In genomic region chr7:128235469-128235868, GRCh38 we compare ENCODE assay signal across 21 cellular contexts. TPM values are rescaled to one million over a fixed set of nuclear protein-coding genes. Genes with fewer than 3 reads are reported as not detected.
DNase-seq lines count a peak whose midpoint lies in the region; ATAC-seq and TF ChIP-seq lines count a peak whose summit lies in the region.
"Had no signal": no experiment of that assay in that cellular context is flagged by ENCODE, and none has a peak within 500 bp of the region (broad histone marks: within the 10 kb centered on the region; RNA-seq: fewer than 3 reads in every experiment).

No MANE protein-coding gene starts in this region.

- H3K4me1 ChIP-seq in endodermal cell (ENCODE audit: control insufficient read depth, insufficient read depth, low read length) = peaks cover 3% of the 10 kb centered on the region

- H3K27ac ChIP-seq in endodermal cell (ENCODE audit: low read depth, low read length) = no peak overlapping the region
- H3K27ac ChIP-seq: KMS-11, PC-9 had no signal

- peaks cover 7% of the 10 kb centered on the region for H3K36me3 Mint-ChIP-seq in activated naive CD8-positive, alpha-beta T cell treated with anti-CD3 and anti-CD28 coated beads, Interleukin-2, amount 10 ng/mL, durations not matched to agents 7 days and 5 days
- no peaks in the 10 kb centered on the region for H3K36me3 Mint-ChIP-seq in activated naive CD8-positive, alpha-beta T cell treated with anti-CD3 and anti-CD28 coated beads for 36 hours
- H3K36me3 Mint-ChIP-seq in endodermal cell (ENCODE audit: low read depth) = no peaks in the 10 kb centered on the region

- peaks cover 33% of the 10 kb centered on the region for H3K9me3 ChIP-seq in endodermal cell (ENCODE audit: control insufficient read depth, low read length)

- intact Hi-C loops in sciatic nerve (cut with DNase I) = no loop called here

- POLR2A ChIA-PET in activated naive CD8-positive, alpha-beta T cell treated with anti-CD3 and anti-CD28 coated beads, Interleukin-2, amount 10 ng/mL, durations not matched to agents 7 days and 5 days (lab: Charles Lee) = no interaction called here

- no peak overlapping the region for H3K9ac ChIP-seq in endodermal cell (ENCODE audit: extremely low read depth, low read length, poor library complexity, severe bottlenecking)
- H3K9ac ChIP-seq: KMS-11 had no signal

- H3K4me3 Mint-ChIP-seq in activated naive CD8-positive, alpha-beta T cell treated with anti-CD3 and anti-CD28 coated beads, Interleukin-2, amount 10 ng/mL, durations not matched to agents 7 days and 5 days = no peak overlapping the region
- H3K4me3 Mint-ChIP-seq in activated naive CD8-positive, alpha-beta T cell treated with anti-CD3 and anti-CD28 coated beads for 36 hours = no peak overlapping the region
- no peak overlapping the region for H3K4me3 Mint-ChIP-seq in endodermal cell
- H3K4me3 Mint-ChIP-seq: CD4-positive, alpha-beta T cell had no signal

- DNase-seq in activated naive CD8-positive, alpha-beta T cell treated with anti-CD3 and anti-CD28 coated beads, Interleukin-2, amount 10 ng/mL, durations not matched to agents 7 days and 5 days = no peak
- DNase-seq in activated naive CD8-positive, alpha-beta T cell treated with anti-CD3 and anti-CD28 coated beads for 36 hours = no peak
- peak; percentile 23 for DNase-seq in NCI-H446 treated with DMSO at 0.1 percent for 48 hours (lab: John Stamatoyannopoulos, UW)
- peak; percentile 80 for DNase-seq in endodermal cell
- DNase-seq in sciatic nerve (ENCODE audit: low spot score) = no peak
- no peak for DNase-seq in OCI-M1 (lab: John Stamatoyannopoulos, UW)
- no peak for DNase-seq in T1000 (lab: John Stamatoyannopoulos, UW)
- DNase-seq in NCI-H1436 (lab: John Stamatoyannopoulos, UW) = no peak
- DNase-seq: Calu3; CD4-positive, alpha-beta T cell; GF-D8; NCI-H1092; NCI-H187 treated with DMSO at 0.1 percent for 48 hours; NCI-H2171; NCI-H510A treated with DMSO at 0.1 percent for 48 hours; NK-92 treated with Interleukin-12 subunit alpha and Interleukin-12 subunit beta, amount 100 ng/mL, for 24 hours; PC-9 had no signal

- peak; percentile 15 for TF ChIP-seq CTCF in endodermal cell (conservative IDR thresholded peaks at IDR 0.05)

- H3K4me1 Mint-ChIP-seq in activated naive CD8-positive, alpha-beta T cell treated with anti-CD3 and anti-CD28 coated beads, Interleukin-2, amount 10 ng/mL, durations not matched to agents 7 days and 5 days = peaks cover 11% of the 10 kb centered on the region
- peaks cover 8% of the 10 kb centered on the region for H3K4me1 Mint-ChIP-seq in activated naive CD8-positive, alpha-beta T cell treated with anti-CD3 and anti-CD28 coated beads for 36 hours
- H3K4me1 Mint-ChIP-seq in endodermal cell = peaks cover 15% of the 10 kb centered on the region

- 66 to 89% methylated on average over 2 to 7 of the region's 7 CpGs for WGBS in endodermal cell (ENCODE audit: insufficient coverage in 1 of 2, insufficient read length in 1 of 2), 2 experiments

- peak overlapping the region; percentile 9 for H3K27ac Mint-ChIP-seq in activated naive CD8-positive, alpha-beta T cell treated with anti-CD3 and anti-CD28 coated beads, Interleukin-2, amount 10 ng/mL, durations not matched to agents 7 days and 5 days
- no peak overlapping the region for H3K27ac Mint-ChIP-seq in activated naive CD8-positive, alpha-beta T cell treated with anti-CD3 and anti-CD28 coated beads for 36 hours
- H3K27ac Mint-ChIP-seq in endodermal cell = no peak overlapping the region
- H3K27ac Mint-ChIP-seq: CD4-positive, alpha-beta T cell had no signal

- peaks cover 22% of the 10 kb centered on the region for H3K27me3 ChIP-seq in endodermal cell (ENCODE audit: control insufficient read depth, insufficient read depth, low read length, poor library complexity, severe bottlenecking)

- H3K9me3 Mint-ChIP-seq in activated naive CD8-positive, alpha-beta T cell treated with anti-CD3 and anti-CD28 coated beads, Interleukin-2, amount 10 ng/mL, durations not matched to agents 7 days and 5 days = peaks cover 15% of the 10 kb centered on the region
- H3K9me3 Mint-ChIP-seq in activated naive CD8-positive, alpha-beta T cell treated with anti-CD3 and anti-CD28 coated beads for 36 hours = peaks cover 9% of the 10 kb centered on the region
- peaks cover 29% of the 10 kb centered on the region for H3K9me3 Mint-ChIP-seq in endodermal cell
- H3K9me3 Mint-ChIP-seq: CD4-positive, alpha-beta T cell had no signal

- H3K36me3 ChIP-seq in endodermal cell (ENCODE audit: control insufficient read depth, insufficient read depth, low read length) = no peaks in the 10 kb centered on the region

- peaks cover 30% of the 10 kb centered on the region for H3K27me3 Mint-ChIP-seq in activated naive CD8-positive, alpha-beta T cell treated with anti-CD3 and anti-CD28 coated beads, Interleukin-2, amount 10 ng/mL, durations not matched to agents 7 days and 5 days
- peaks cover 4% of the 10 kb centered on the region for H3K27me3 Mint-ChIP-seq in activated naive CD8-positive, alpha-beta T cell treated with anti-CD3 and anti-CD28 coated beads for 36 hours
- peaks cover 41% of the 10 kb centered on the region for H3K27me3 Mint-ChIP-seq in endodermal cell (ENCODE audit: insufficient read depth)

- ATAC-seq in activated naive CD8-positive, alpha-beta T cell treated with anti-CD3 and anti-CD28 coated beads, Interleukin-2, amount 10 ng/mL, durations not matched to agents 7 days and 5 days (ENCODE audit: low read depth) = no peak
- ATAC-seq in sciatic nerve = peak; percentile 20

- peak overlapping the region; percentile 1 for H3K4me3 ChIP-seq in endodermal cell (ENCODE audit: low read length)
- H3K4me3 ChIP-seq: PC-9 had no signal

RNA-seq across cellular contexts. Expression of gene LEP, which starts 5.6 kb away (rescaled TPM):
- total RNA-seq in activated naive CD8-positive, alpha-beta T cell treated with anti-CD3 and anti-CD28 coated beads, Interleukin-2, amount 10 ng/mL, durations not matched to agents 7 days and 5 days = not detected
- not detected for total RNA-seq in activated naive CD8-positive, alpha-beta T cell treated with anti-CD3 and anti-CD28 coated beads for 36 hours
- not detected for total RNA-seq in endodermal cell
- polyA plus RNA-seq in endodermal cell (2013, experiment 1 of 2) = not detected
- not detected for polyA plus RNA-seq in endodermal cell (2013, experiment 2 of 2)
- 7.2 TPM for total RNA-seq in sciatic nerve
- total RNA-seq: Calu3; CD4-positive, alpha-beta T cell; H1; MCF 10A; PC-9; SK-MEL-5 had no signal
- polyA plus RNA-seq: H1 had no signal

Comparison
In these comparisons a context has a peak if more than half of its experiments do, and no peak if none do; other contexts are left out.
1. DNase-seq: peak in NCI-H446 treated with DMSO at 0.1 percent for 48 hours (single experiment) and endodermal cell (single experiment); none in activated naive CD8-positive, alpha-beta T cell treated with anti-CD3 and anti-CD28 coated beads, Interleukin-2, amount 10 ng/mL, durations not matched to agents 7 days and 5 days (single experiment), activated naive CD8-positive, alpha-beta T cell treated with anti-CD3 and anti-CD28 coated beads for 36 hours (single experiment), sciatic nerve (single experiment), OCI-M1 (single experiment), T1000 (single experiment) and NCI-H1436 (single experiment).